9 cellular contexts compared by ENCODE assay signal in genomic region chr2:209321581-209321980, GRCh38.
"Had no signal": no experiment of that assay in that cellular context is flagged by ENCODE, and none has a peak within 500 bp of the region (broad histone marks: within the 10 kb centered on the region; RNA-seq: fewer than 3 reads in every experiment).

No MANE protein-coding gene starts in this region.

- H3K27ac Mint-ChIP-seq: GM23338, H9, HFFc6 had no signal

- H3K4me2 ChIP-seq: GM23338 had no signal

- H3K4me3 ChIP-seq: GM23248, GM23338, HAP-1 had no signal

- H3K4me3 Mint-ChIP-seq: GM23338, H9, HFFc6 had no signal

- DNase-seq: GOT3, H7, H9 had no signal

- H3K27ac ChIP-seq: GM23248 had no signal

- FAIRE-seq: H54 had no signal

- H3K9me3 Mint-ChIP-seq: HFFc6 had no signal

- H3K36me3 ChIP-seq: HAP-1 had no signal

- H2AFZ ChIP-seq: GM23248, GM23338 had no signal

- H3K9ac ChIP-seq: GM23248 had no signal

- H3K9me3 ChIP-seq: HAP-1 had no signal

- ATAC-seq: GM23338, HCT116 had no signal
